In genomic region chr6:155218711-155219110, GRCh38 we compare ENCODE assay signal across 15 cellular contexts. TPM values are rescaled to one million over a fixed set of nuclear protein-coding genes. Genes with fewer than 3 reads are reported as not detected.
"Had no signal": no experiment of that assay in that cellular context is flagged by ENCODE, and none has a peak within 500 bp of the region (broad histone marks: within the 10 kb centered on the region; RNA-seq: fewer than 3 reads in every experiment).

No MANE protein-coding gene starts in this region.

RNA-seq across cellular contexts. Expression of gene CLDN20, which starts 45.1 kb away (rescaled TPM):
- total RNA-seq: cerebellum, dermis microvascular lymphatic vessel endothelial cell, esophagus mucosa, gastrocnemius medialis, glomerular endothelial cell, heart right ventricle, kidney epithelial cell, left cardiac atrium, left lung, left ventricle myocardium superior, lower lobe of right lung, lung microvascular endothelial cell, mesenteric fat pad, mesothelial cell of epicardium, mucosa of descending colon had no signal
- polyA plus RNA-seq: heart right ventricle had no signal
